11 cellular contexts compared by ENCODE assay signal in the genomic region with DNA sequence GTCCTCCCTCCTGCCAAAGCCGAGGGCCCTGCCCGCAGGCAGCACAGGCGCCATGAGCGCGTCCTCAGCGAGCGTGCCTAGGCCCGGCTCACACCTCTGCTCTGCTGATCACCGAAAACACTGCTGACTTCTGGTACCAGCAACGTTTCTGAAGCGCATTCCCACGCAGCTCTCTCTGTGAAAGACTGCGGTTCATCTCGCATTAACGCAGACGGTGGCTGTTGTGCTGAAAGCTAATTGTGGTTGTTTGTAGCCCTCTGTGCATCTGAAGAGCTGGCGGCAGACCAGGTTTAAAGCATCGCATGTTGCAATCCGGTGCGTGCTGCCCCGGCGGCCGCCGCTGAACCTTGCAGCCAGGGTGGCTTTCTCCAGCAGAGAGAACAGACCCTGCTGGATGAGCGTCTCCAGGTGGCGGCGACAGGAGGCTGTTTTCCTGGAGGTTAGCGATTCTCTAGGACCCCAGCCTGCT. TPM values are rescaled to one million over a fixed set of nuclear protein-coding genes. Genes with fewer than 3 reads are reported as not detected.
DNase-seq lines count a peak whose midpoint lies in the region; TF ChIP-seq lines count a peak whose summit lies in the region.
"Had no signal": no experiment of that assay in that cellular context is flagged by ENCODE, and none has a peak within 500 bp of the region (broad histone marks: within the 10 kb centered on the region; RNA-seq: fewer than 3 reads in every experiment).

No MANE protein-coding gene starts in this region.

- H3K27me3 Mint-ChIP-seq in nephron (ENCODE audit: low read depth) = peaks cover 6% of the 10 kb centered on the region
- H3K27me3 Mint-ChIP-seq: activated CD8-positive, alpha-beta memory T cell treated with anti-CD3 and anti-CD28 coated beads, Interleukin-2, amount 10 ng/mL, durations not matched to agents 7 days and 5 days had no signal

- in situ Hi-C loops in brain microvascular endothelial cell (cut with HindIII; ENCODE audit: low pct_ligation_motif_present, low sequenced_read_pairs) = no loop called here

- H3K27ac ChIP-seq in vagina = peak overlapping the region; percentile 86
- no peak overlapping the region for H3K27ac ChIP-seq in brain microvascular endothelial cell

- DNase-seq in DMS79 treated with DMSO at 0.1 percent for 48 hours (lab: John Stamatoyannopoulos, UW) (peak; percentile 32), DMS79 (lab: John Stamatoyannopoulos, UW) (no peak), fibroblast of gingiva (ENCODE audit: low read depth) (peak; percentile 72), vagina (ENCODE audit: extremely low spot score in 2 of 2) (no peak), brain microvascular endothelial cell (no peak), occipital lobe (lab: John Stamatoyannopoulos, UW) (no peak)
- no peak for DNase-seq in activated CD4-positive, alpha-beta T cell treated with anti-CD3 and anti-CD28 coated beads for 4 hours
- DNase-seq: activated CD8-positive, alpha-beta memory T cell treated with anti-CD3 and anti-CD28 coated beads, Interleukin-2, amount 10 ng/mL, durations not matched to agents 7 days and 5 days; NCI-H187 had no signal

- peak overlapping the region in 2 of 3 experiments; percentile 92 to 96 for H3K27ac Mint-ChIP-seq in nephron
- H3K27ac Mint-ChIP-seq: activated CD8-positive, alpha-beta memory T cell treated with anti-CD3 and anti-CD28 coated beads, Interleukin-2, amount 10 ng/mL, durations not matched to agents 7 days and 5 days; T-helper 1 cell treated with Interleukin-12 subunit alpha and Interleukin-12 subunit beta and Interleukin-4 antibody, amounts not matched to agents 30 μg/mL and 1 μg/mL, for 36 hours had no signal

- H3K36me3 ChIP-seq in vagina = peaks cover 0 to 19% of the 10 kb centered on the region in 2 donors
- peaks cover 12% of the 10 kb centered on the region for H3K36me3 ChIP-seq in brain microvascular endothelial cell (replicated peaks)

- no peaks in the 10 kb centered on the region for H3K9me3 Mint-ChIP-seq in nephron
- H3K9me3 Mint-ChIP-seq: T-helper 1 cell treated with Interleukin-12 subunit alpha and Interleukin-12 subunit beta and Interleukin-4 antibody, amounts not matched to agents 30 μg/mL and 1 μg/mL, for 36 hours had no signal

- H3K4me1 ChIP-seq in vagina = peaks cover 26% of the 10 kb centered on the region

- H3K4me3 ChIP-seq in vagina = no peak overlapping the region
- H3K4me3 ChIP-seq in brain microvascular endothelial cell (ENCODE audit: low read depth, low read length) = no peak overlapping the region

- H3K4me1 Mint-ChIP-seq in nephron = peaks cover 53% of the 10 kb centered on the region

- H3K4me3 Mint-ChIP-seq in nephron = no peak overlapping the region
- H3K4me3 Mint-ChIP-seq: activated CD8-positive, alpha-beta memory T cell treated with anti-CD3 and anti-CD28 coated beads, Interleukin-2, amount 10 ng/mL, durations not matched to agents 7 days and 5 days; T-helper 1 cell treated with Interleukin-12 subunit alpha and Interleukin-12 subunit beta and Interleukin-4 antibody, amounts not matched to agents 30 μg/mL and 1 μg/mL, for 36 hours had no signal

- H3K36me3 Mint-ChIP-seq in nephron (ENCODE audit: low read depth) = peaks cover 31% of the 10 kb centered on the region

- TF ChIP-seq POLR2A in vagina (IDR thresholded peaks at IDR 0.05) = no peak

- TF ChIP-seq CTCF in nephron (IDR thresholded peaks at IDR 0.05; ENCODE audit: unreplicated experiment in 3 of 3) (no peak), vagina (IDR thresholded peaks at IDR 0.05) (no peak), brain microvascular endothelial cell (IDR thresholded peaks at IDR 0.05; ENCODE audit: low read depth, low read length, missing control alignments) (no peak)

- H3K27me3 ChIP-seq in vagina (no peaks in the 10 kb centered on the region), brain microvascular endothelial cell (replicated peaks) (no peaks in the 10 kb centered on the region)

- intact Hi-C loops in vagina (cut with DNase I) = no loop called here

- no peaks in the 10 kb centered on the region for H3K9me3 ChIP-seq in vagina

RNA-seq across cellular contexts. Expression of a gene that starts 49.9 kb away (rescaled TPM):
- total RNA-seq in vagina = 31.7 TPM
- total RNA-seq in occipital lobe = 11.7 TPM

Comparison
In these comparisons a context has a peak if more than half of its experiments do, and no peak if none do; other contexts are left out.
1. DNase-seq: peak in DMS79 treated with DMSO at 0.1 percent for 48 hours (single experiment) and fibroblast of gingiva (single experiment); none in DMS79 (single experiment), vagina (0 of 2), activated CD4-positive, alpha-beta T cell treated with anti-CD3 and anti-CD28 coated beads for 4 hours (0 of 2), brain microvascular endothelial cell (single experiment) and occipital lobe (single experiment).